9 cellular contexts compared by ENCODE assay signal in genomic region chr6:35096129-35096852, GRCh38. TPM values are rescaled to one million over a fixed set of nuclear protein-coding genes. Genes with fewer than 3 reads are reported as not detected.
DNase-seq lines count a peak whose midpoint lies in the region; ATAC-seq and TF ChIP-seq lines count a peak whose summit lies in the region.
"Had no signal": no experiment of that assay in that cellular context is flagged by ENCODE, and none has a peak within 500 bp of the region (broad histone marks: within the 10 kb centered on the region; RNA-seq: fewer than 3 reads in every experiment).

No MANE protein-coding gene starts in this region.

- no peaks in the 10 kb centered on the region for H3K79me2 ChIP-seq in OCI-LY7 (ENCODE audit: insufficient read depth, low read depth, low read length)

- intact Hi-C loops in OCI-LY7 (cut with micrococcal nuclease; ENCODE audit: unreplicated experiment): no loop called here

- no peaks in the 10 kb centered on the region for H3K9me3 ChIP-seq in OCI-LY7 (ENCODE audit: low read length)

- no peak overlapping the region for H3K4me3 ChIP-seq in OCI-LY7 (ENCODE audit: low read depth, low read length, poor library complexity, severe bottlenecking)
- H3K4me3 ChIP-seq: skin epidermis had no signal

- DNase-seq in D341Med (ENCODE audit: low spot score) (peak; percentile 66), NCI-H2029 treated with DMSO at 0.1 percent for 48 hours (lab: John Stamatoyannopoulos, UW) (peak; percentile 80), cerebellar cortex (ENCODE audit: low spot score) (peak; percentile 58), medulla oblongata (ENCODE audit: extremely low spot score) (peak; percentile 18), NCI-H526 treated with DMSO at 0.1 percent for 48 hours (lab: John Stamatoyannopoulos, UW) (no peak), OCI-LY7 (ENCODE audit: low spot score) (no peak), activated T-cell treated with anti-CD3 and anti-CD28 coated beads for 4 hours (no peak)

- POLR2A ChIA-PET in OCI-LY7 (lab: Charles Lee): interaction anchor here (0.6 to 0.9 kb wide), 2 partner anchors 9 to 445 kb away, joined by 3 to 4 read pairs; no protein-coding TSS in a partner anchor

- no peaks in the 10 kb centered on the region for H4K20me1 ChIP-seq in OCI-LY7 (ENCODE audit: insufficient read depth, low read length)

- H3K9me2 ChIP-seq in OCI-LY7 (ENCODE audit: insufficient read depth, low read length): no peaks in the 10 kb centered on the region

- H3K4me2 ChIP-seq in OCI-LY7 (ENCODE audit: low read length): no peak overlapping the region

- ATAC-seq in GM21367 (IDR thresholded peaks at IDR 0.05; ENCODE audit: unreplicated experiment): no peak

- no peaks in the 10 kb centered on the region for H3K36me3 ChIP-seq in OCI-LY7 (ENCODE audit: insufficient read depth, low read length)

- no peaks in the 10 kb centered on the region for H3K4me1 ChIP-seq in OCI-LY7 (ENCODE audit: insufficient read depth, low read length, poor library complexity, severe bottlenecking)

- H3K27ac ChIP-seq in OCI-LY7 (ENCODE audit: low read depth, low read length, poor library complexity, severe bottlenecking): no peak overlapping the region

- TF ChIP-seq CTCF in OCI-LY7 (conservative IDR thresholded peaks at IDR 0.05; ENCODE audit: low read length): no peak

- no peak overlapping the region for H2AFZ ChIP-seq in OCI-LY7 (ENCODE audit: low read length)

- CTCF ChIA-PET in OCI-LY7 (lab: Charles Lee; ENCODE audit: unreplicated experiment): no interaction called here

- BruUV-seq in OCI-LY7 (replicated peaks; lab: Mats Ljungman, UMichigan): no TSS peak

RNA-seq across cellular contexts. Expression of gene TCP11, which starts 44.8 kb away (rescaled TPM):
- total RNA-seq in OCI-LY7 (2014; rRNA removed; shearing (Covaris generic)): not detected in 2 replicates
- not detected in 2 replicates for total RNA-seq in OCI-LY7 (2022)

Comparison
In these comparisons a context has a peak if more than half of its experiments do, and no peak if none do; other contexts are left out.
1. DNase-seq: peak in D341Med (single experiment), NCI-H2029 treated with DMSO at 0.1 percent for 48 hours (single experiment), cerebellar cortex (single experiment) and medulla oblongata (single experiment); none in NCI-H526 treated with DMSO at 0.1 percent for 48 hours (single experiment), OCI-LY7 (single experiment) and activated T-cell treated with anti-CD3 and anti-CD28 coated beads for 4 hours (single experiment).